Comparison of ENCODE assay signal across 18 cellular contexts in genomic region chr3:51712963-51713362, GRCh38. TPM values are rescaled to one million over a fixed set of nuclear protein-coding genes. Genes with fewer than 3 reads are reported as not detected.
DNase-seq lines count a peak whose midpoint lies in the region; ATAC-seq, FAIRE-seq and TF ChIP-seq lines count a peak whose summit lies in the region.
"Had no signal": no experiment of that assay in that cellular context is flagged by ENCODE, and none has a peak within 500 bp of the region (broad histone marks: within the 10 kb centered on the region; RNA-seq: fewer than 3 reads in every experiment).

No MANE protein-coding gene starts in this region.

- H3K27me3 Mint-ChIP-seq in activated T-cell treated with anti-CD3 and anti-CD28 coated beads, Interleukin-2, amount 50 U/mL, for 24 hours = no peaks in the 10 kb centered on the region
- H3K27me3 Mint-ChIP-seq in activated T-cell treated with anti-CD3 and anti-CD28 coated beads, Interleukin-2, amount 50 U/mL, for 72 hours (ENCODE audit: low read depth) = peaks cover under 1% of the 10 kb centered on the region
- H3K27me3 Mint-ChIP-seq: CD4-positive, CD25-positive, alpha-beta regulatory T cell had no signal

- TF ChIP-seq CTCF in RWPE2 (IDR thresholded peaks at IDR 0.05; ENCODE audit: poor library complexity, severe bottlenecking) = no peak
- no peak for TF ChIP-seq CTCF in upper lobe of right lung (IDR thresholded peaks at IDR 0.05)

- no peaks in the 10 kb centered on the region for H3K36me3 Mint-ChIP-seq in activated T-cell treated with anti-CD3 and anti-CD28 coated beads, Interleukin-2, amount 50 U/mL, for 24 hours (ENCODE audit: low read depth)
- peaks cover 2% of the 10 kb centered on the region in 2 donors for H3K36me3 Mint-ChIP-seq in activated T-cell treated with anti-CD3 and anti-CD28 coated beads, Interleukin-2, amount 50 U/mL, for 72 hours (ENCODE audit: insufficient read depth in 2 of 2)

- peaks cover 2% of the 10 kb centered on the region for H3K4me1 Mint-ChIP-seq in activated T-cell treated with anti-CD3 and anti-CD28 coated beads, Interleukin-2, amount 50 U/mL, for 24 hours (ENCODE audit: low read depth)
- peaks cover 4% of the 10 kb centered on the region for H3K4me1 Mint-ChIP-seq in activated T-cell treated with anti-CD3 and anti-CD28 coated beads, Interleukin-2, amount 50 U/mL, for 72 hours (ENCODE audit: low read depth)

- intact Hi-C loops in upper lobe of right lung (cut with DNase I) = no loop called here

- no peak overlapping the region for H3K4me3 Mint-ChIP-seq in activated T-cell treated with anti-CD3 and anti-CD28 coated beads, Interleukin-2, amount 50 U/mL, for 24 hours
- H3K4me3 Mint-ChIP-seq in activated T-cell treated with anti-CD3 and anti-CD28 coated beads, Interleukin-2, amount 50 U/mL, for 72 hours = no peak overlapping the region
- H3K4me3 Mint-ChIP-seq: HFFc6 had no signal

- no peak for FAIRE-seq in small intestine (lab: Jason Lieb, UNC)
- FAIRE-seq: A549 had no signal

- peak; percentile 19 for DNase-seq in activated T-cell treated with anti-CD3 and anti-CD28 coated beads, Interleukin-2, amount 50 U/mL, for 24 hours
- no peak for DNase-seq in activated T-cell treated with anti-CD3 and anti-CD28 coated beads, Interleukin-2, amount 50 U/mL, for 72 hours
- DNase-seq in RWPE2 (ENCODE audit: low spot score) = peak; percentile 35
- peak; percentile 45 for DNase-seq in islet precursor cell
- peak; percentile 41 for DNase-seq in upper lobe of right lung
- DNase-seq in small intestine = no peak
- no peak for DNase-seq in stimulated activated naive CD4-positive, alpha-beta T cell (lab: John Stamatoyannopoulos, UW)
- DNase-seq: CD4-positive, CD25-positive, alpha-beta regulatory T cell; GOT3; HFFc6; MG63; NCI-H1092 treated with DMSO at 0.1 percent for 48 hours; NCI-H1694; PC-9 had no signal

- H3K9me3 ChIP-seq in RWPE2 (ENCODE audit: severe bottlenecking) (no peaks in the 10 kb centered on the region), upper lobe of right lung (no peaks in the 10 kb centered on the region), small intestine (ENCODE audit: control insufficient read depth, low read depth) (no peaks in the 10 kb centered on the region)
- H3K9me3 ChIP-seq: A549, MG63 had no signal

- H3K27me3 ChIP-seq in RWPE2 (ENCODE audit: insufficient read depth, poor library complexity, severe bottlenecking) (peaks cover under 1% of the 10 kb centered on the region), upper lobe of right lung (no peaks in the 10 kb centered on the region), small intestine (ENCODE audit: control insufficient read depth in 2 of 2, insufficient read depth in 2 of 2, low read length in 2 of 2) (no peaks in the 10 kb centered on the region)
- H3K27me3 ChIP-seq: MG63 had no signal

- no peaks in the 10 kb centered on the region for H3K36me3 ChIP-seq in RWPE2 (ENCODE audit: low read depth)
- H3K36me3 ChIP-seq in upper lobe of right lung = no peaks in the 10 kb centered on the region
- H3K36me3 ChIP-seq in small intestine (ENCODE audit: control insufficient read depth in 2 of 2, insufficient read depth in 2 of 2, low read length in 2 of 2) = no peaks in the 10 kb centered on the region
- H3K36me3 ChIP-seq: MG63 had no signal

- no peaks in the 10 kb centered on the region for H3K9me3 Mint-ChIP-seq in activated T-cell treated with anti-CD3 and anti-CD28 coated beads, Interleukin-2, amount 50 U/mL, for 24 hours
- H3K9me3 Mint-ChIP-seq in activated T-cell treated with anti-CD3 and anti-CD28 coated beads, Interleukin-2, amount 50 U/mL, for 72 hours = peaks cover 2% of the 10 kb centered on the region in 2 donors
- H3K9me3 Mint-ChIP-seq: CD4-positive, CD25-positive, alpha-beta regulatory T cell; HFFc6 had no signal

- H3K27ac ChIP-seq in RWPE2 (ENCODE audit: poor library complexity, severe bottlenecking) (no peak overlapping the region), upper lobe of right lung (no peak overlapping the region), small intestine (ENCODE audit: low read depth in 1 of 2, low read length in 1 of 2) (no peak overlapping the region)
- H3K27ac ChIP-seq: A549, PC-9 had no signal

- no peak for ATAC-seq in activated T-cell treated with anti-CD3 and anti-CD28 coated beads, Interleukin-2, amount 50 U/mL, for 72 hours (replicated peaks in 1 of 2)
- ATAC-seq in RWPE2 (ENCODE audit: low read depth) (no peak), upper lobe of right lung (no peak), HG03039 (IDR thresholded peaks at IDR 0.05; ENCODE audit: unreplicated experiment) (no peak)
- ATAC-seq: A549, Right ventricle myocardium inferior had no signal

- H3K4me3 ChIP-seq in RWPE2 (ENCODE audit: severe bottlenecking) (no peak overlapping the region), upper lobe of right lung (no peak overlapping the region), small intestine (ENCODE audit: low read depth in 1 of 2, low read length in 2 of 2) (no peak overlapping the region)
- H3K4me3 ChIP-seq: A549, MG63, PC-9 had no signal

- H3K4me1 ChIP-seq in RWPE2 (ENCODE audit: insufficient read depth, poor library complexity, severe bottlenecking) = no peaks in the 10 kb centered on the region
- no peaks in the 10 kb centered on the region for H3K4me1 ChIP-seq in upper lobe of right lung
- H3K4me1 ChIP-seq in small intestine (ENCODE audit: control insufficient read depth in 2 of 2, insufficient read depth in 1 of 2, low read depth in 1 of 2, low read length in 1 of 2) = no peaks in the 10 kb centered on the region
- H3K4me1 ChIP-seq: A549 had no signal

- H3K27ac Mint-ChIP-seq in activated T-cell treated with anti-CD3 and anti-CD28 coated beads, Interleukin-2, amount 50 U/mL, for 24 hours = no peak overlapping the region
- H3K27ac Mint-ChIP-seq in activated T-cell treated with anti-CD3 and anti-CD28 coated beads, Interleukin-2, amount 50 U/mL, for 72 hours = no peak overlapping the region
- H3K27ac Mint-ChIP-seq: CD4-positive, CD25-positive, alpha-beta regulatory T cell; HFFc6 had no signal

- WGBS in small intestine, 3 donors = 88 to 94% (median 90%) methylated on average over 18 to 19 of the region's 19 CpGs

RNA-seq across cellular contexts. Expression of gene GRM2, which starts 6.1 kb away (rescaled TPM):
- total RNA-seq in activated T-cell treated with anti-CD3 and anti-CD28 coated beads, Interleukin-2, amount 50 U/mL, for 72 hours = 1 to 10 TPM in 1 of 2 donors, under 1 TPM in 1; 0.48 to 2.0 TPM
- 0.49 TPM for total RNA-seq in upper lobe of right lung
- polyA plus RNA-seq in small intestine = under 1 TPM in 1 of 3 donors, not detected in 2; 0.18 TPM
- total RNA-seq: Daoy had no signal

RNA-seq across cellular contexts. Expression of gene TEX264, which starts 41.9 kb away (rescaled TPM):
- total RNA-seq in activated T-cell treated with anti-CD3 and anti-CD28 coated beads, Interleukin-2, amount 50 U/mL, for 72 hours = 10 to 100 TPM; 37.8 to 48.0 TPM
- 51.0 TPM for total RNA-seq in upper lobe of right lung
- polyA plus RNA-seq in small intestine = 10 to 100 TPM; 66.2 to 85.7 (median 68.4) TPM

Comparison
In these comparisons a context has a peak if more than half of its experiments do, and no peak if none do; other contexts are left out.
1. DNase-seq: peak in activated T-cell treated with anti-CD3 and anti-CD28 coated beads, Interleukin-2, amount 50 U/mL, for 24 hours (single experiment), RWPE2 (single experiment), islet precursor cell (single experiment) and upper lobe of right lung (single experiment); none in activated T-cell treated with anti-CD3 and anti-CD28 coated beads, Interleukin-2, amount 50 U/mL, for 72 hours (0 of 2), small intestine (single experiment) and stimulated activated naive CD4-positive, alpha-beta T cell (0 of 6).